ENCODE assay signal across 8 cellular contexts in the genomic region with DNA sequence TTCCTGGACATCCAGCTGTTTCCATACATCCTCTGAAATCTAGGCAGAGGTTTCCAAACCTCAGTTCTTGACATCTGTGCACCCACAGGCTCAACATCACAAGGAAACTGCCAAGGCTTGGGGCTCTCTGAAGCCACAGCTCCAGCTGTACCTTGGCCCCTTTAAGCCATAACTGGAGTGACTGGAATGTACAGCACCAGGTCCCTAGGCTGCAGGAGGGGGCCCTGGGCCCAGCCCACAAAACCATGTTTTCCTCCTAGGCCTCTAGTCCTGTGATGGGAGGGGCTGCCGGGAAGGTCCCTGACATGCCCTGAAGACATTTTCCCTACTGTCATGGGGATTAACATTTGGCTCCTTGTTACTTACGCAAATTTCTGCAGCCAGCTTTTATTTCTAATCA.
"Had no signal": no experiment of that assay in that cellular context is flagged by ENCODE, and none has a peak within 500 bp of the region (broad histone marks: within the 10 kb centered on the region; RNA-seq: fewer than 3 reads in every experiment).

No MANE protein-coding gene starts in this region.

- FAIRE-seq: G401.6, GM12878, GM12891, GM12892, GM18507, GM19239 had no signal

- H3K4me3 ChIP-seq: GM12878 had no signal

- ATAC-seq: GM12878 had no signal

- DNase-seq: GDM1, GF-D8 had no signal
